Comparison of ENCODE assay signal across 8 cellular contexts in genomic region chr2:239275871-239276812, GRCh38.
A peak's percentile ranks its signal among the peaks of the same experiment; 100 is the strongest.
DNase-seq lines count a peak whose midpoint lies in the region; ATAC-seq and TF ChIP-seq lines count a peak whose summit lies in the region.
"Had no signal": no experiment of that assay in that cellular context is flagged by ENCODE, and none has a peak within 500 bp of the region (broad histone marks: within the 10 kb centered on the region; RNA-seq: fewer than 3 reads in every experiment).

No MANE protein-coding gene starts in this region.

- peak overlapping the region; percentile 78 to 92 for H3K27ac ChIP-seq in right atrium auricular region
- H3K27ac ChIP-seq: cardiac muscle cell had no signal

- in situ Hi-C loops in GM13976 (cut with MboI; ENCODE audit: low sequenced_read_pairs, unreplicated experiment) = no loop called here

- no peaks in the 10 kb centered on the region for H3K9me3 ChIP-seq in right atrium auricular region

- peak overlapping the region; percentile 88 for H3K4me3 Mint-ChIP-seq in activated T-helper 17 cell treated with anti-CD3 and anti-CD28 coated beads, Interleukin-2, amount 50 U/mL, for 72 hours
- H3K4me3 Mint-ChIP-seq in stimulated activated effector memory CD8-positive, alpha-beta T cell treated with anti-CD3 and anti-CD28 coated beads, Interleukin-12 subunit alpha, Interleukin-12 subunit beta, amount 100 ng/mL, for 72 hours = peak overlapping the region; percentile 70

- H3K9me3 Mint-ChIP-seq in activated T-helper 17 cell treated with anti-CD3 and anti-CD28 coated beads, Interleukin-2, amount 50 U/mL, for 72 hours = no peaks in the 10 kb centered on the region
- H3K9me3 Mint-ChIP-seq in stimulated activated effector memory CD8-positive, alpha-beta T cell treated with anti-CD3 and anti-CD28 coated beads, Interleukin-12 subunit alpha, Interleukin-12 subunit beta, amount 100 ng/mL, for 72 hours = no peaks in the 10 kb centered on the region

- DNase-seq in H4 (ENCODE audit: low spot score) (peak; percentile 88), right atrium auricular region (ENCODE audit: low spot score) (peak; percentile 88), NCI-H1105 treated with DMSO at 0.1 percent for 48 hours (lab: John Stamatoyannopoulos, UW) (no peak), HPDE6-E6E7 (ENCODE audit: extremely low spot score) (no peak), GM13976 (ENCODE audit: low spot score) (no peak)
- DNase-seq in stimulated activated effector memory CD8-positive, alpha-beta T cell treated with anti-CD3 and anti-CD28 coated beads, Interleukin-12 subunit alpha, Interleukin-12 subunit beta, amount 100 ng/mL, for 72 hours (ENCODE audit: low spot score in 2 of 2) = no peak

- H3K36me3 ChIP-seq in right atrium auricular region = no peaks in the 10 kb centered on the region
- H3K36me3 ChIP-seq: cardiac muscle cell had no signal

- H3K4me3 ChIP-seq in right atrium auricular region = no peak overlapping the region
- H3K4me3 ChIP-seq: cardiac muscle cell had no signal

- H3K27ac Mint-ChIP-seq in activated T-helper 17 cell treated with anti-CD3 and anti-CD28 coated beads, Interleukin-2, amount 50 U/mL, for 72 hours = peak overlapping the region; percentile 95
- H3K27ac Mint-ChIP-seq in stimulated activated effector memory CD8-positive, alpha-beta T cell treated with anti-CD3 and anti-CD28 coated beads, Interleukin-12 subunit alpha, Interleukin-12 subunit beta, amount 100 ng/mL, for 72 hours = no peak overlapping the region

- H3K27me3 ChIP-seq in right atrium auricular region = no peaks in the 10 kb centered on the region
- H3K27me3 ChIP-seq: cardiac muscle cell had no signal

- no peaks in the 10 kb centered on the region for H3K27me3 Mint-ChIP-seq in activated T-helper 17 cell treated with anti-CD3 and anti-CD28 coated beads, Interleukin-2, amount 50 U/mL, for 72 hours

- H3K36me3 Mint-ChIP-seq in activated T-helper 17 cell treated with anti-CD3 and anti-CD28 coated beads, Interleukin-2, amount 50 U/mL, for 72 hours (ENCODE audit: low read depth) = peaks cover 10% of the 10 kb centered on the region
- H3K36me3 Mint-ChIP-seq in stimulated activated effector memory CD8-positive, alpha-beta T cell treated with anti-CD3 and anti-CD28 coated beads, Interleukin-12 subunit alpha, Interleukin-12 subunit beta, amount 100 ng/mL, for 72 hours = peaks cover 5% of the 10 kb centered on the region

- no peak for ATAC-seq in activated T-helper 17 cell treated with anti-CD3 and anti-CD28 coated beads, Interleukin-2, amount 50 U/mL, for 72 hours (replicated peaks)
- ATAC-seq in stimulated activated effector memory CD8-positive, alpha-beta T cell treated with anti-CD3 and anti-CD28 coated beads, Interleukin-12 subunit alpha, Interleukin-12 subunit beta, amount 100 ng/mL, for 72 hours = no peak

- H3K4me1 Mint-ChIP-seq in activated T-helper 17 cell treated with anti-CD3 and anti-CD28 coated beads, Interleukin-2, amount 50 U/mL, for 72 hours = peaks cover 34% of the 10 kb centered on the region
- peaks cover 58% of the 10 kb centered on the region for H3K4me1 Mint-ChIP-seq in stimulated activated effector memory CD8-positive, alpha-beta T cell treated with anti-CD3 and anti-CD28 coated beads, Interleukin-12 subunit alpha, Interleukin-12 subunit beta, amount 100 ng/mL, for 72 hours

- H3K4me1 ChIP-seq in right atrium auricular region = peaks cover 0 to 58% of the 10 kb centered on the region in 2 donors

- no peak for TF ChIP-seq CTCF in right atrium auricular region (IDR thresholded peaks at IDR 0.05)
- no peak for TF ChIP-seq CTCF in GM13976 (IDR thresholded peaks at IDR 0.05; ENCODE audit: borderline replicate concordance, control extremely low read depth, extremely low read depth, insufficient read depth, missing control alignments)

Comparison
In these comparisons a context has a peak if more than half of its experiments do, and no peak if none do; other contexts are left out.
1. DNase-seq: peak in H4 (single experiment) and right atrium auricular region (single experiment); none in stimulated activated effector memory CD8-positive, alpha-beta T cell treated with anti-CD3 and anti-CD28 coated beads, Interleukin-12 subunit alpha, Interleukin-12 subunit beta, amount 100 ng/mL, for 72 hours (0 of 2), NCI-H1105 treated with DMSO at 0.1 percent for 48 hours (single experiment), HPDE6-E6E7 (single experiment) and GM13976 (single experiment).